28 cellular contexts compared by ENCODE assay signal in the genomic region with DNA sequence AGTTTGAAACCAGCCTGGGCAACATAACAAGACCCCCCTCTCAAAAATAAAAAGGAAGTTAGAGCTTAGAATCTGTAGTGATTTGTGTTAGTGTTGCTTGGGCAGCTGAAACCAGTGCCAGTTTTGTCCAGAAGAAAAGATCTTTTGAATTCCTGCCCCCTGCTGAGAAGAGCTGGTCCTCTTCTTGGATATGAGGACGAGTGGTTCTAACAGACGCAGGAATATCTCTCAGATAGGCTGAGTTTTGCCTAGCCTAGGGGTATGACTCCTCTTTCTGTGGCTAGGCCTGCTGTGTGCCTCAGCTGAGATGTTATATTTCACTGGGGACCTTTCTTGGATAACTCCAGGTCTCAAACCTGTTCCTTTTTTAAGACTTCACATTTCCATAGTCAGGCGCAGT.
DNase-seq lines count a peak whose midpoint lies in the region; ATAC-seq and TF ChIP-seq lines count a peak whose summit lies in the region.
"Had no signal": no experiment of that assay in that cellular context is flagged by ENCODE, and none has a peak within 500 bp of the region (broad histone marks: within the 10 kb centered on the region; RNA-seq: fewer than 3 reads in every experiment).

No MANE protein-coding gene starts in this region.

- TF ChIP-seq CTCF in neural progenitor cell (IDR thresholded peaks at IDR 0.05) (no peak), mucosa of descending colon (IDR thresholded peaks at IDR 0.05) (no peak), ascending aorta (IDR thresholded peaks at IDR 0.05) (no peak)

- peaks cover 33% of the 10 kb centered on the region for H3K4me1 ChIP-seq in CD4-positive, CD25-positive, alpha-beta regulatory T cell (ENCODE audit: control insufficient read depth, insufficient read depth, low read length, poor library complexity, severe bottlenecking)
- no peaks in the 10 kb centered on the region for H3K4me1 ChIP-seq in neural progenitor cell
- H3K4me1 ChIP-seq in mucosa of descending colon (ENCODE audit: low read depth): no peaks in the 10 kb centered on the region
- H3K4me1 ChIP-seq in ascending aorta: peaks cover 0 to 7% of the 10 kb centered on the region in 2 donors
- H3K4me1 ChIP-seq: body of pancreas had no signal

- no peaks in the 10 kb centered on the region for H3K36me3 ChIP-seq in CD4-positive, CD25-positive, alpha-beta regulatory T cell (ENCODE audit: control insufficient read depth, insufficient read depth, low read length)
- H3K36me3 ChIP-seq in neural progenitor cell (no peaks in the 10 kb centered on the region), mucosa of descending colon (ENCODE audit: low read depth) (no peaks in the 10 kb centered on the region), ascending aorta (no peaks in the 10 kb centered on the region)

- H3K9me3 ChIP-seq in CD4-positive, CD25-positive, alpha-beta regulatory T cell (ENCODE audit: control insufficient read depth in 2 of 2, low read length in 2 of 2): no peaks in the 10 kb centered on the region
- H3K9me3 ChIP-seq in neural progenitor cell (ENCODE audit: low read depth) (no peaks in the 10 kb centered on the region), mucosa of descending colon (no peaks in the 10 kb centered on the region), ascending aorta (no peaks in the 10 kb centered on the region)
- H3K9me3 ChIP-seq: body of pancreas had no signal

- H2AFZ ChIP-seq in neural progenitor cell (replicated peaks): no peak overlapping the region
- H2AFZ ChIP-seq: GM23338 had no signal

- no peak overlapping the region for H3K9ac ChIP-seq in neural progenitor cell

- intact Hi-C loops in mucosa of descending colon (cut with DNase I, micrococcal nuclease): no loop called here
- intact Hi-C loops in ascending aorta (cut with DNase I): no loop called here

- no peak overlapping the region for H3K4me2 ChIP-seq in neural progenitor cell
- H3K4me2 ChIP-seq: GM23338 had no signal

- H3K36me3 Mint-ChIP-seq in T-helper 1 cell treated with Interleukin-12 subunit alpha and Interleukin-12 subunit beta and Interleukin-4 antibody, amounts not matched to agents 30 μg/mL and 1 μg/mL, for 36 hours (ENCODE audit: low read depth): peaks cover 29% of the 10 kb centered on the region
- peaks cover 30% of the 10 kb centered on the region for H3K36me3 Mint-ChIP-seq in CD4-positive, CD25-positive, alpha-beta regulatory T cell
- no peaks in the 10 kb centered on the region for H3K36me3 Mint-ChIP-seq in neural progenitor cell

- H3K27me3 Mint-ChIP-seq in T-helper 1 cell treated with Interleukin-12 subunit alpha and Interleukin-12 subunit beta and Interleukin-4 antibody, amounts not matched to agents 30 μg/mL and 1 μg/mL, for 36 hours (ENCODE audit: low read depth): no peaks in the 10 kb centered on the region
- no peaks in the 10 kb centered on the region for H3K27me3 Mint-ChIP-seq in CD4-positive, CD25-positive, alpha-beta regulatory T cell
- peaks cover 2% of the 10 kb centered on the region for H3K27me3 Mint-ChIP-seq in neural progenitor cell (ENCODE audit: insufficient read depth, low read depth)
- H3K27me3 Mint-ChIP-seq: CD8-positive, alpha-beta memory T cell; naive thymus-derived CD4-positive, alpha-beta T cell had no signal

- no peaks in the 10 kb centered on the region for H4K20me1 ChIP-seq in neural progenitor cell (ENCODE audit: low read depth)

- no peaks in the 10 kb centered on the region for H3K79me2 ChIP-seq in neural progenitor cell (ENCODE audit: low read depth)

- ATAC-seq in CD4-positive, CD25-positive, alpha-beta regulatory T cell (ENCODE audit: low read depth in 2 of 2): no peak
- ATAC-seq in mucosa of descending colon: no peak
- ATAC-seq: body of pancreas; left ventricle myocardium superior; naive thymus-derived CD4-positive, alpha-beta T cell had no signal

- H3K4me3 Mint-ChIP-seq in T-helper 1 cell treated with Interleukin-12 subunit alpha and Interleukin-12 subunit beta and Interleukin-4 antibody, amounts not matched to agents 30 μg/mL and 1 μg/mL, for 36 hours: no peak overlapping the region
- peak overlapping the region in 1 of 4 donors; percentile 38 for H3K4me3 Mint-ChIP-seq in CD4-positive, CD25-positive, alpha-beta regulatory T cell
- no peak overlapping the region for H3K4me3 Mint-ChIP-seq in neural progenitor cell
- H3K4me3 Mint-ChIP-seq: GM23338, HFFc6 had no signal

- peak overlapping the region; percentile 34 for H3K27ac Mint-ChIP-seq in T-helper 1 cell treated with Interleukin-12 subunit alpha and Interleukin-12 subunit beta and Interleukin-4 antibody, amounts not matched to agents 30 μg/mL and 1 μg/mL, for 36 hours
- H3K27ac Mint-ChIP-seq in CD4-positive, CD25-positive, alpha-beta regulatory T cell: peak overlapping the region in 2 of 3 donors; percentile 32 to 92
- H3K27ac Mint-ChIP-seq in neural progenitor cell: peak overlapping the region; percentile 25
- H3K27ac Mint-ChIP-seq: GM23338 had no signal

- H3K27me3 ChIP-seq in CD4-positive, CD25-positive, alpha-beta regulatory T cell (ENCODE audit: control insufficient read depth, insufficient read depth, low read length): no peaks in the 10 kb centered on the region
- no peaks in the 10 kb centered on the region for H3K27me3 ChIP-seq in neural progenitor cell
- no peaks in the 10 kb centered on the region for H3K27me3 ChIP-seq in ascending aorta
- H3K27me3 ChIP-seq: body of pancreas had no signal

- H3K4me3 ChIP-seq in CD4-positive, CD25-positive, alpha-beta regulatory T cell (ENCODE audit: low read depth, low read length): no peak overlapping the region
- H3K4me3 ChIP-seq in neural progenitor cell (no peak overlapping the region), mucosa of descending colon (no peak overlapping the region), ascending aorta (no peak overlapping the region)
- H3K4me3 ChIP-seq: body of pancreas, GM23338, SK-N-MC had no signal

- H3K27ac ChIP-seq in CD4-positive, CD25-positive, alpha-beta regulatory T cell (ENCODE audit: insufficient read depth, low read length, poor library complexity, severe bottlenecking): no peak overlapping the region
- no peak overlapping the region for H3K27ac ChIP-seq in neural progenitor cell
- no peak overlapping the region for H3K27ac ChIP-seq in ascending aorta
- H3K27ac ChIP-seq: 22Rv1, body of pancreas, SK-N-MC had no signal

- H3F3A ChIP-seq in neural progenitor cell (ENCODE audit: low read depth): no peaks in the 10 kb centered on the region

- in situ Hi-C loops in SK-MEL-5 (cut with HindIII; ENCODE audit: low pct_unique_long_range_greater_than_20kb, low sequenced_read_pairs): no loop called here

- H3K4me1 Mint-ChIP-seq in T-helper 1 cell treated with Interleukin-12 subunit alpha and Interleukin-12 subunit beta and Interleukin-4 antibody, amounts not matched to agents 30 μg/mL and 1 μg/mL, for 36 hours (ENCODE audit: low read depth): peaks cover 64% of the 10 kb centered on the region
- peaks cover 41 to 87% (median 69%) of the 10 kb centered on the region in 4 donors for H3K4me1 Mint-ChIP-seq in CD4-positive, CD25-positive, alpha-beta regulatory T cell
- no peaks in the 10 kb centered on the region for H3K4me1 Mint-ChIP-seq in neural progenitor cell
- H3K4me1 Mint-ChIP-seq: GM23338 had no signal

- peaks cover 5% of the 10 kb centered on the region for H3K9me3 Mint-ChIP-seq in T-helper 1 cell treated with Interleukin-12 subunit alpha and Interleukin-12 subunit beta and Interleukin-4 antibody, amounts not matched to agents 30 μg/mL and 1 μg/mL, for 36 hours
- peaks cover 0 to 2% (median 0%) of the 10 kb centered on the region in 7 donors for H3K9me3 Mint-ChIP-seq in CD4-positive, CD25-positive, alpha-beta regulatory T cell
- H3K9me3 Mint-ChIP-seq in neural progenitor cell: no peaks in the 10 kb centered on the region
- H3K9me3 Mint-ChIP-seq: CD8-positive, alpha-beta memory T cell; GM23338; HFFc6 had no signal

- no peak for DNase-seq in T-helper 1 cell
- DNase-seq in CD4-positive, CD25-positive, alpha-beta regulatory T cell: no peak
- peak; percentile 47 for DNase-seq in SK-MEL-5 (ENCODE audit: low read depth, low spot score)
- peak; percentile 10 for DNase-seq in neural progenitor cell (ENCODE audit: low spot score)
- DNase-seq in mucosa of descending colon: no peak
- DNase-seq in ascending aorta (ENCODE audit: low spot score in 2 of 2): no peak
- no peak for DNase-seq in GF-D8 (lab: John Stamatoyannopoulos, UW)
- DNase-seq: activated CD4-positive, alpha-beta T cell treated with anti-CD3 and anti-CD28 coated beads for 48 hours; body of pancreas; CD8-positive, alpha-beta memory T cell; cerebellar nuclear complex; DMS 273 treated with DMSO at 0.1 percent for 48 hours; islet precursor cell; KG1; left ventricle myocardium superior; naive thymus-derived CD4-positive, alpha-beta T cell; NCI-H1436 treated with DMSO at 0.1 percent for 48 hours; NCI-H2107; NCI-H446 treated with DMSO at 0.1 percent for 48 hours; posterior cingulate gyrus; stimulated activated CD4-positive, alpha-beta T cell treated with anti-CD3 and anti-CD28 coated beads, Interleukin-15, amount 100 ng/mL, for 24 hours; stimulated activated naive CD4-positive, alpha-beta T cell; T-helper 2 cell had no signal

Comparison
In these comparisons a context has a peak if more than half of its experiments do, and no peak if none do; other contexts are left out.
1. DNase-seq: peak in SK-MEL-5 (single experiment) and neural progenitor cell (single experiment); none in T-helper 1 cell (0 of 5), CD4-positive, CD25-positive, alpha-beta regulatory T cell (0 of 3), mucosa of descending colon (0 of 3), ascending aorta (0 of 2) and GF-D8 (single experiment).
2. Peak in every context shown above with its lines, with median percentiles within 50 percentile points of each other: H3K27ac Mint-ChIP-seq.